Comparison of ENCODE assay signal across 12 cellular contexts in the genomic region with DNA sequence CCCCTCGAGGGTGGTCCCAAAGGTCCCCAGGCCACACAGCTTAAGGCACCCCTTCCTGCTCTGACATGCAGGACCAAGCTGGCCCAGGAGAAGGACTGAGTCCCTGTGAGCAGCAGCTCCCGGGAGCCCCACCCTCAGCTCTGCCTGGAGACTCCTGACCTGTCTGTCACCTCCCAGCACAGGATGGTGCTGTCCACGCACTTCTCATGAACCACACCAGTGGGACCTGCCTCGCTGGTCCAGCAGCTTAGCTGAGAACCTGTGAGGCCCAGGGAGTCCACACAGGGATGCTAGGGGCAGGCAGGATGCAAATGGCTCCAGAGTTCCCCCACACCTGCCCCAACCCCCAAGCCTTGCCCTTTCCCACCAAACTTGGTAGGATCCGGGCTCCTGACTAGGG. TPM values are rescaled to one million over a fixed set of nuclear protein-coding genes. Genes with fewer than 3 reads are reported as not detected.
DNase-seq lines count a peak whose midpoint lies in the region; ATAC-seq, FAIRE-seq and TF ChIP-seq lines count a peak whose summit lies in the region.
"Had no signal": no experiment of that assay in that cellular context is flagged by ENCODE, and none has a peak within 500 bp of the region (broad histone marks: within the 10 kb centered on the region; RNA-seq: fewer than 3 reads in every experiment).

No MANE protein-coding gene starts in this region.

- no peaks in the 10 kb centered on the region for H3K9me3 ChIP-seq in GM23248 (ENCODE audit: low read depth)
- no peaks in the 10 kb centered on the region for H3K9me3 ChIP-seq in SJCRH30 (replicated peaks)
- H3K9me3 ChIP-seq in hepatocyte (ENCODE audit: low read depth), result no peaks in the 10 kb centered on the region
- no peaks in the 10 kb centered on the region for H3K9me3 ChIP-seq in sigmoid colon
- no peaks in the 10 kb centered on the region for H3K9me3 ChIP-seq in CD4-positive, alpha-beta memory T cell (ENCODE audit: control insufficient read depth in 1 of 2, low read length in 2 of 2)

- no peaks in the 10 kb centered on the region for H3K27me3 Mint-ChIP-seq in CD4-positive, alpha-beta memory T cell

- CTCF ChIA-PET in CD4-positive, alpha-beta memory T cell (lab: Charles Lee; ENCODE audit: partially characterized antibody), result interaction anchor here (1.5 kb wide), 1 partner anchor 52 kb away, joined by 3 read pairs; no protein-coding TSS in a partner anchor

- no peaks in the 10 kb centered on the region for H4K20me1 ChIP-seq in GM23248 (ENCODE audit: insufficient read depth)
- H4K20me1 ChIP-seq in hepatocyte (ENCODE audit: insufficient read depth, poor library complexity, severe bottlenecking), result peaks cover 18% of the 10 kb centered on the region

- H3K36me3 Mint-ChIP-seq in CD4-positive, alpha-beta memory T cell, result no peaks in the 10 kb centered on the region

- H3K9ac ChIP-seq in GM23248, result no peak overlapping the region

- WGBS in GM23248 (ENCODE audit: low coverage in 1 of 2, low lambda C conversion rate in 2 of 2, missing lambda C conversion rate in 2 of 2), 2 experiments, result 83 to 88% methylated on average over 5 of the region's 5 CpGs
- 58% methylated on average over 5 of the region's 5 CpGs for WGBS in hepatocyte (ENCODE audit: low lambda C conversion rate, missing lambda C conversion rate)
- 50 to 70% methylated on average over 5 of the region's 5 CpGs for WGBS in sigmoid colon, 2 donors

- H3K27me3 ChIP-seq in GM23248 (replicated peaks; ENCODE audit: insufficient read depth) (no peaks in the 10 kb centered on the region), SJCRH30 (no peaks in the 10 kb centered on the region), hepatocyte (no peaks in the 10 kb centered on the region), sigmoid colon (no peaks in the 10 kb centered on the region)
- no peaks in the 10 kb centered on the region for H3K27me3 ChIP-seq in CD4-positive, alpha-beta memory T cell (ENCODE audit: insufficient read depth, low read length)

- TF ChIP-seq CTCF in hepatocyte (IDR thresholded peaks at IDR 0.05; ENCODE audit: poor library complexity) (no peak), sigmoid colon (IDR thresholded peaks at IDR 0.05) (no peak)

- H3K9me2 ChIP-seq in GM23248 (ENCODE audit: insufficient read depth) (no peaks in the 10 kb centered on the region), hepatocyte (replicated peaks; ENCODE audit: insufficient read depth) (no peaks in the 10 kb centered on the region)

- no peak for FAIRE-seq in frontal cortex (lab: Jason Lieb, UNC)

- in situ Hi-C loops in GM23248 (cut with MboI), result no loop called here

- H3K4me1 ChIP-seq in GM23248 (ENCODE audit: insufficient read depth), result peaks cover 36% of the 10 kb centered on the region
- peaks cover 75% of the 10 kb centered on the region for H3K4me1 ChIP-seq in SJCRH30
- H3K4me1 ChIP-seq in hepatocyte (ENCODE audit: insufficient read depth), result peaks cover 88% of the 10 kb centered on the region
- peaks cover 0 to 100% (median 99%) of the 10 kb centered on the region in 4 donors for H3K4me1 ChIP-seq in sigmoid colon
- H3K4me1 ChIP-seq in CD4-positive, alpha-beta memory T cell (ENCODE audit: insufficient read depth, low read length), result no peaks in the 10 kb centered on the region

- intact Hi-C loops in sigmoid colon (cut with DNase I), result no loop called here
- intact Hi-C loops in CD4-positive, alpha-beta memory T cell (cut with micrococcal nuclease), result no loop called here

- no peak overlapping the region for H3K27ac Mint-ChIP-seq in CD4-positive, alpha-beta memory T cell

- no peak for TF ChIP-seq EP300 in sigmoid colon (IDR thresholded peaks at IDR 0.05)

- no peak overlapping the region for H2AFZ ChIP-seq in GM23248
- H2AFZ ChIP-seq in hepatocyte, result no peak overlapping the region

- TF ChIP-seq POLR2A in sigmoid colon (IDR thresholded peaks at IDR 0.05), result no peak

- H3K36me3 ChIP-seq in GM23248 (ENCODE audit: low read depth) (no peaks in the 10 kb centered on the region), SJCRH30 (no peaks in the 10 kb centered on the region), hepatocyte (replicated peaks; ENCODE audit: insufficient read depth, low read depth) (no peaks in the 10 kb centered on the region), sigmoid colon (no peaks in the 10 kb centered on the region)
- H3K36me3 ChIP-seq in CD4-positive, alpha-beta memory T cell (ENCODE audit: insufficient read depth, low read length), result no peaks in the 10 kb centered on the region

- H3K79me2 ChIP-seq in GM23248 (ENCODE audit: insufficient read depth) (no peaks in the 10 kb centered on the region), hepatocyte (peaks cover 83% of the 10 kb centered on the region)

- H3K4me2 ChIP-seq in GM23248 (ENCODE audit: unreplicated experiment) (no peak overlapping the region), hepatocyte (no peak overlapping the region)

- no peaks in the 10 kb centered on the region for H3K9me3 Mint-ChIP-seq in CD4-positive, alpha-beta memory T cell

- ATAC-seq in HG03108 (IDR thresholded peaks at IDR 0.05; ENCODE audit: unreplicated experiment) (no peak), HG03439 (IDR thresholded peaks at IDR 0.05; ENCODE audit: unreplicated experiment) (no peak)

- peak; percentile 21 for DNase-seq in GM23248
- DNase-seq in SJCRH30, result no peak
- DNase-seq in hepatocyte (ENCODE audit: low spot score), result no peak
- no peak for DNase-seq in sigmoid colon
- DNase-seq in frontal cortex (ENCODE audit: low spot score in 2 of 2), result no peak
- no peak for DNase-seq in CD4-positive, alpha-beta memory T cell
- DNase-seq: activated CD4-positive, alpha-beta T cell treated with anti-CD3 and anti-CD28 coated beads, Interleukin-2, amount 50 U/mL, for 48 hours; stimulated activated CD4-positive, alpha-beta T cell treated with anti-CD3 and anti-CD28 coated beads, Interleukin-4, amount 100 ng/mL, for 1 hour; stimulated activated naive CD4-positive, alpha-beta T cell; T1000 had no signal

- no peaks in the 10 kb centered on the region for H3F3A ChIP-seq in GM23248 (ENCODE audit: insufficient read depth)

- H3K4me3 Mint-ChIP-seq in CD4-positive, alpha-beta memory T cell, result no peak overlapping the region

- no peak overlapping the region for H3K4me3 ChIP-seq in GM23248
- no peak overlapping the region for H3K4me3 ChIP-seq in SJCRH30
- H3K4me3 ChIP-seq in hepatocyte, result no peak overlapping the region
- H3K4me3 ChIP-seq in sigmoid colon, result no peak overlapping the region
- no peak overlapping the region for H3K4me3 ChIP-seq in CD4-positive, alpha-beta memory T cell (ENCODE audit: low read length in 2 of 2)

- POLR2A ChIA-PET in CD4-positive, alpha-beta memory T cell (lab: Charles Lee; ENCODE audit: partially characterized antibody), result no interaction called here

- H3K4me1 Mint-ChIP-seq in CD4-positive, alpha-beta memory T cell, result peaks cover 4 to 17% (median 10%) of the 10 kb centered on the region in 4 donors

- no peak overlapping the region for H3K27ac ChIP-seq in GM23248
- H3K27ac ChIP-seq in SJCRH30, result 0 out of 2 replicates have a peak overlapping the region, but pooled peaks have one; percentile 4
- peak overlapping the region; percentile 86 for H3K27ac ChIP-seq in hepatocyte
- peak overlapping the region; percentile 81 to 94 (median 86) for H3K27ac ChIP-seq in sigmoid colon
- no peak overlapping the region for H3K27ac ChIP-seq in CD4-positive, alpha-beta memory T cell (ENCODE audit: low read depth, low read length)

RNA-seq across cellular contexts. Expression of a gene that starts 27.7 kb away (rescaled TPM):
- 9.0 and 11.0 TPM in 2 replicates for total RNA-seq in GM23248 (2014; rRNA removed; shearing (Covaris generic))
- polyA plus RNA-seq in GM23248 (2016; fragmentation: Nextera tagmentation; extraction: Ambion mirVana) (0.68 and 1.1 TPM in 2 replicates), hepatocyte (33.8 and 47.2 TPM in 2 replicates), sigmoid colon (10 to 100 TPM; 12.6 to 79.0 (median 49.9) TPM)
- total RNA-seq in SJCRH30 (2014; rRNA removed; shearing (Covaris generic)), result 12.2 and 12.9 TPM in 2 replicates
- total RNA-seq in hepatocyte (32.8 and 37.8 TPM in 2 replicates), sigmoid colon (10 to 100 TPM; 11.4 to 31.9 (median 23.9) TPM), frontal cortex (9.8 TPM)
- 10 to 100 TPM; 14.1 to 14.4 TPM for total RNA-seq in CD4-positive, alpha-beta memory T cell
- 1 to 10 TPM in 1 of 2 donors, under 1 TPM in 1; 0.36 to 1.8 TPM for polyA plus RNA-seq in CD4-positive, alpha-beta memory T cell

Comparison
In these comparisons a context has a peak if more than half of its experiments do, and no peak if none do; other contexts are left out.
1. H3K27ac ChIP-seq: peak in SJCRH30 (single experiment), hepatocyte (single experiment) and sigmoid colon (4 of 4); none in GM23248 (single experiment) and CD4-positive, alpha-beta memory T cell (single experiment).